Comparison of ENCODE assay signal across 18 cellular contexts in the genomic region with DNA sequence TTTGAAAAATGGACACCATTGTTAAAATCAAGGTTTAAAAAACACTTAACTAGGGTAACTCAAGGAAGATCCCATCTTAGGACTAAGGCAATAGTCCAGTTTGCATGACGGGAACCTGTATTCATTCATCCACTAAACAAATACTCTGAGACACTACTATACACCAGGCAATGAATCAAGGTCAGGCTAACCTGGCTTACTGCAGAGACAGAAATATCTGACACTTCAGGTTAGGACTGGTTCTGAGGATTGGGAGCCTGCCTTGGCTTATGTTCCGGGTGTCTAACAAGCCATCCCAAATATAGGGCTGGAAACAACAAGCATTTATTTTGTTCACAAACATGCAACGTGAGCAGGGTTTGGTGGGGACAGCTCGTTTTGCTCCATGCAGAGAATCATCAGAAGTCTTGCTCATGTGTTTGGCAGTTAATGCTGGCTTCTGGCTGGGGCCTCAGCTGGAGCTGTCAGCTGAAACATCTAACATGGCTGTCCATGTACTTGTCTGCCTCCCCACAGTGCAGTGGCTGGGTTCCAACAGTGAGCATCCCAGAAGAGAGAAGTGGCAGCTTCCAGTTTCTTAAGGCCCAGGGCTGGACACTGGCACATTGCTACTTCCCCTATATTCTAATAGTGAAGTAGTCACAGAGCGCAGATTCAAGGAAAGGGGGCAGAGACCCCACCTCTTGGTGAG.
A peak's percentile ranks its signal among the peaks of the same experiment; 100 is the strongest.
DNase-seq lines count a peak whose midpoint lies in the region; ATAC-seq and TF ChIP-seq lines count a peak whose summit lies in the region.
"Had no signal": no experiment of that assay in that cellular context is flagged by ENCODE, and none has a peak within 500 bp of the region (broad histone marks: within the 10 kb centered on the region; RNA-seq: fewer than 3 reads in every experiment).

No MANE protein-coding gene starts in this region.

- ATAC-seq in HG03280 (IDR thresholded peaks at IDR 0.05; ENCODE audit: unreplicated experiment) = no peak

- H3K4me3 ChIP-seq in coronary artery = no peak overlapping the region
- H3K4me3 ChIP-seq: SK-N-MC had no signal

- no peak overlapping the region for H3K27ac ChIP-seq in coronary artery
- H3K27ac ChIP-seq: C4-2B, HL-60, SK-N-MC had no signal

- TF ChIP-seq CTCF in coronary artery (IDR thresholded peaks at IDR 0.05) = no peak

- DNase-seq in COR-L47 (lab: John Stamatoyannopoulos, UW) (peak; percentile 13), NCI-H446 treated with DMSO at 0.1 percent for 48 hours (lab: John Stamatoyannopoulos, UW) (peak; percentile 89), coronary artery (ENCODE audit: low spot score) (peak; percentile 60), pons (ENCODE audit: low spot score) (peak; percentile 20), AG20443 (ENCODE audit: low spot score) (no peak)
- DNase-seq in stimulated activated CD4-positive, alpha-beta T cell treated with anti-CD3 and anti-CD28 coated beads, Interleukin-4, amount 100 ng/mL, for 24 hours = no peak
- DNase-seq: DMS79 treated with DMSO at 0.1 percent for 48 hours, HFFc6, IMR-90, NCI-H1417 treated with DMSO at 0.1 percent for 48 hours, NCI-H1930, NCI-H748 treated with DMSO at 0.1 percent for 48 hours, OCI-M1, Right ventricle myocardium superior had no signal

Comparison
In these comparisons a context has a peak if more than half of its experiments do, and no peak if none do; other contexts are left out.
1. DNase-seq: peak in COR-L47 (single experiment), NCI-H446 treated with DMSO at 0.1 percent for 48 hours (single experiment), coronary artery (single experiment) and pons (single experiment); none in AG20443 (single experiment) and stimulated activated CD4-positive, alpha-beta T cell treated with anti-CD3 and anti-CD28 coated beads, Interleukin-4, amount 100 ng/mL, for 24 hours (single experiment).